2 cellular contexts compared by ENCODE assay signal in the genomic region with DNA sequence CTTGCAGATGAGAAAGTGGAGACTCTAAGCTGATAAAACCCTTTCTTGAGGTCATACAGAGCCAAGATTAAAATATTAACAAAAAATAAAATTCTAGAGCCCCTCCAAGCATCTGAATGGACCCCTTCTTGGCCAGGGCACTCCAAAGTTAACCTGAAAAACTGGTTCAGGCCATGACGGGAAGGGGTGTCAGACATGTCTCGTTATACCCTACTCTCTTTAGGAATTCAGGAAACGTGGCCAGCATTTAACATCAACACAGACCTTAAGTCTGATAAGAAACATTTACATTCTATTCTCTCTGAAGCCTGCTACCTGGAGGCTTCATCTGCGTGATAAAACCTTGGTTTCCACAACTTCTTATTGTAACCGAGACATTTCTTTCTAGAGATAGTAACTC.
TF ChIP-seq lines count a peak whose summit lies in the region.

No MANE protein-coding gene starts in this region.

TF ChIP-seq in GM23338, 12 proteins besides CTCF, POLR2A, EP300 and RAD21 (continued from another document and continues in another):
- TF ChIP-seq, protein P1, sequence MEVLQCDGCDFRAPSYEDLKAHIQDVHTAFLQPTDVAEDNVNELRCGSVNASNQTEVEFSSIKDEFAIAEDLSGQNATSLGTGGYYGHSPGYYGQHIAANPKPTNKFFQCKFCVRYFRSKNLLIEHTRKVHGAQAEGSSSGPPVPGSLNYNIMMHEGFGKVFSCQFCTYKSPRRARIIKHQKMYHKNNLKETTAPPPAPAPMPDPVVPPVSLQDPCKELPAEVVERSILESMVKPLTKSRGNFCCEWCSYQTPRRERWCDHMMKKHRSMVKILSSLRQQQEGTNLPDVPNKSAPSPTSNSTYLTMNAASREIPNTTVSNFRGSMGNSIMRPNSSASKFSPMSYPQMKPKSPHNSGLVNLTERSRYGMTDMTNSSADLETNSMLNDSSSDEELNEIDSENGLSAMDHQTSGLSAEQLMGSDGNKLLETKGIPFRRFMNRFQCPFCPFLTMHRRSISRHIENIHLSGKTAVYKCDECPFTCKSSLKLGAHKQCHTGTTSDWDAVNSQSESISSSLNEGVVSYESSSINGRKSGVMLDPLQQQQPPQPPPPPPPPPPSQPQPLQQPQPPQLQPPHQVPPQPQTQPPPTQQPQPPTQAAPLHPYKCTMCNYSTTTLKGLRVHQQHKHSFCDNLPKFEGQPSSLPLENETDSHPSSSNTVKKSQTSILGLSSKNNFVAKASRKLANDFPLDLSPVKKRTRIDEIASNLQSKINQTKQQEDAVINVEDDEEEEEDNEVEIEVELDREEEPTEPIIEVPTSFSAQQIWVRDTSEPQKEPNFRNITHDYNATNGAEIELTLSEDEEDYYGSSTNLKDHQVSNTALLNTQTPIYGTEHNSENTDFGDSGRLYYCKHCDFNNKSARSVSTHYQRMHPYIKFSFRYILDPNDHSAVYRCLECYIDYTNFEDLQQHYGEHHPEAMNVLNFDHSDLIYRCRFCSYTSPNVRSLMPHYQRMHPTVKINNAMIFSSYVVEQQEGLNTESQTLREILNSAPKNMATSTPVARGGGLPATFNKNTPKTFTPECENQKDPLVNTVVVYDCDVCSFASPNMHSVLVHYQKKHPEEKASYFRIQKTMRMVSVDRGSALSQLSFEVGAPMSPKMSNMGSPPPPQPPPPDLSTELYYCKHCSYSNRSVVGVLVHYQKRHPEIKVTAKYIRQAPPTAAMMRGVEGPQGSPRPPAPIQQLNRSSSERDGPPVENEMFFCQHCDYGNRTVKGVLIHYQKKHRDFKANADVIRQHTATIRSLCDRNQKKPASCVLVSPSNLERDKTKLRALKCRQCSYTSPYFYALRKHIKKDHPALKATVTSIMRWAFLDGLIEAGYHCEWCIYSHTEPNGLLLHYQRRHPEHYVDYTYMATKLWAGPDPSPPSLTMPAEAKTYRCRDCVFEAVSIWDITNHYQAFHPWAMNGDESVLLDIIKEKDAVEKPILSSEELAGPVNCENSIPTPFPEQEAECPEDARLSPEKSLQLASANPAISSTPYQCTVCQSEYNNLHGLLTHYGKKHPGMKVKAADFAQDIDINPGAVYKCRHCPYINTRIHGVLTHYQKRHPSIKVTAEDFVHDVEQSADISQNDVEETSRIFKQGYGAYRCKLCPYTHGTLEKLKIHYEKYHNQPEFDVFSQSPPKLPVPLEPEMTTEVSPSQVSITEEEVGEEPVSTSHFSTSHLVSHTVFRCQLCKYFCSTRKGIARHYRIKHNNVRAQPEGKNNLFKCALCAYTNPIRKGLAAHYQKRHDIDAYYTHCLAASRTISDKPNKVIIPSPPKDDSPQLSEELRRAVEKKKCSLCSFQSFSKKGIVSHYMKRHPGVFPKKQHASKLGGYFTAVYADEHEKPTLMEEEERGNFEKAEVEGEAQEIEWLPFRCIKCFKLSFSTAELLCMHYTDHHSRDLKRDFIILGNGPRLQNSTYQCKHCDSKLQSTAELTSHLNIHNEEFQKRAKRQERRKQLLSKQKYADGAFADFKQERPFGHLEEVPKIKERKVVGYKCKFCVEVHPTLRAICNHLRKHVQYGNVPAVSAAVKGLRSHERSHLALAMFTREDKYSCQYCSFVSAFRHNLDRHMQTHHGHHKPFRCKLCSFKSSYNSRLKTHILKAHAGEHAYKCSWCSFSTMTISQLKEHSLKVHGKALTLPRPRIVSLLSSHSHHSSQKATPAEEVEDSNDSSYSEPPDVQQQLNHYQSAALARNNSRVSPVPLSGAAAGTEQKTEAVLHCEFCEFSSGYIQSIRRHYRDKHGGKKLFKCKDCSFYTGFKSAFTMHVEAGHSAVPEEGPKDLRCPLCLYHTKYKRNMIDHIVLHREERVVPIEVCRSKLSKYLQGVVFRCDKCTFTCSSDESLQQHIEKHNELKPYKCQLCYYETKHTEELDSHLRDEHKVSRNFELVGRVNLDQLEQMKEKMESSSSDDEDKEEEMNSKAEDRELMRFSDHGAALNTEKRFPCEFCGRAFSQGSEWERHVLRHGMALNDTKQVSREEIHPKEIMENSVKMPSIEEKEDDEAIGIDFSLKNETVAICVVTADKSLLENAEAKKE (CRISPR knock-in tag; IDR thresholded peaks at IDR 0.05), result no peak
- TF ChIP-seq, protein P2, sequence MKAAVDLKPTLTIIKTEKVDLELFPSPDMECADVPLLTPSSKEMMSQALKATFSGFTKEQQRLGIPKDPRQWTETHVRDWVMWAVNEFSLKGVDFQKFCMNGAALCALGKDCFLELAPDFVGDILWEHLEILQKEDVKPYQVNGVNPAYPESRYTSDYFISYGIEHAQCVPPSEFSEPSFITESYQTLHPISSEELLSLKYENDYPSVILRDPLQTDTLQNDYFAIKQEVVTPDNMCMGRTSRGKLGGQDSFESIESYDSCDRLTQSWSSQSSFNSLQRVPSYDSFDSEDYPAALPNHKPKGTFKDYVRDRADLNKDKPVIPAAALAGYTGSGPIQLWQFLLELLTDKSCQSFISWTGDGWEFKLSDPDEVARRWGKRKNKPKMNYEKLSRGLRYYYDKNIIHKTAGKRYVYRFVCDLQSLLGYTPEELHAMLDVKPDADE (IDR thresholded peaks at IDR 0.05), result no peak
- TF ChIP-seq, protein P3, sequence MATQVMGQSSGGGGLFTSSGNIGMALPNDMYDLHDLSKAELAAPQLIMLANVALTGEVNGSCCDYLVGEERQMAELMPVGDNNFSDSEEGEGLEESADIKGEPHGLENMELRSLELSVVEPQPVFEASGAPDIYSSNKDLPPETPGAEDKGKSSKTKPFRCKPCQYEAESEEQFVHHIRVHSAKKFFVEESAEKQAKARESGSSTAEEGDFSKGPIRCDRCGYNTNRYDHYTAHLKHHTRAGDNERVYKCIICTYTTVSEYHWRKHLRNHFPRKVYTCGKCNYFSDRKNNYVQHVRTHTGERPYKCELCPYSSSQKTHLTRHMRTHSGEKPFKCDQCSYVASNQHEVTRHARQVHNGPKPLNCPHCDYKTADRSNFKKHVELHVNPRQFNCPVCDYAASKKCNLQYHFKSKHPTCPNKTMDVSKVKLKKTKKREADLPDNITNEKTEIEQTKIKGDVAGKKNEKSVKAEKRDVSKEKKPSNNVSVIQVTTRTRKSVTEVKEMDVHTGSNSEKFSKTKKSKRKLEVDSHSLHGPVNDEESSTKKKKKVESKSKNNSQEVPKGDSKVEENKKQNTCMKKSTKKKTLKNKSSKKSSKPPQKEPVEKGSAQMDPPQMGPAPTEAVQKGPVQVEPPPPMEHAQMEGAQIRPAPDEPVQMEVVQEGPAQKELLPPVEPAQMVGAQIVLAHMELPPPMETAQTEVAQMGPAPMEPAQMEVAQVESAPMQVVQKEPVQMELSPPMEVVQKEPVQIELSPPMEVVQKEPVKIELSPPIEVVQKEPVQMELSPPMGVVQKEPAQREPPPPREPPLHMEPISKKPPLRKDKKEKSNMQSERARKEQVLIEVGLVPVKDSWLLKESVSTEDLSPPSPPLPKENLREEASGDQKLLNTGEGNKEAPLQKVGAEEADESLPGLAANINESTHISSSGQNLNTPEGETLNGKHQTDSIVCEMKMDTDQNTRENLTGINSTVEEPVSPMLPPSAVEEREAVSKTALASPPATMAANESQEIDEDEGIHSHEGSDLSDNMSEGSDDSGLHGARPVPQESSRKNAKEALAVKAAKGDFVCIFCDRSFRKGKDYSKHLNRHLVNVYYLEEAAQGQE (IDR thresholded peaks at IDR 0.05; ENCODE audit: unreplicated experiment), result no peak
- no peak for TF ChIP-seq JUNB (IDR thresholded peaks at IDR 0.05; ENCODE audit: unreplicated experiment)
- no peak for TF ChIP-seq POLR2AphosphoS5 (IDR thresholded peaks at IDR 0.05; ENCODE audit: low read depth)
- no peak for TF ChIP-seq ZNF331 (CRISPR knock-in tag; IDR thresholded peaks at IDR 0.05; ENCODE audit: low read depth)
- TF ChIP-seq NANOG (IDR thresholded peaks at IDR 0.05; ENCODE audit: borderline replicate concordance), result no peak
- no peak for TF ChIP-seq STAT1 (IDR thresholded peaks at IDR 0.05; ENCODE audit: unreplicated experiment)
- no peak for TF ChIP-seq EZH2 (IDR thresholded peaks at IDR 0.05; ENCODE audit: low read depth, unreplicated experiment)
- no peak for TF ChIP-seq CREB1 (CRISPR knock-in tag; IDR thresholded peaks at IDR 0.05; ENCODE audit: low read depth)

TF ChIP-seq in WTC11, 78 proteins besides CTCF, POLR2A, EP300 and RAD21 (continued from another document):
- TF ChIP-seq, protein P4, sequence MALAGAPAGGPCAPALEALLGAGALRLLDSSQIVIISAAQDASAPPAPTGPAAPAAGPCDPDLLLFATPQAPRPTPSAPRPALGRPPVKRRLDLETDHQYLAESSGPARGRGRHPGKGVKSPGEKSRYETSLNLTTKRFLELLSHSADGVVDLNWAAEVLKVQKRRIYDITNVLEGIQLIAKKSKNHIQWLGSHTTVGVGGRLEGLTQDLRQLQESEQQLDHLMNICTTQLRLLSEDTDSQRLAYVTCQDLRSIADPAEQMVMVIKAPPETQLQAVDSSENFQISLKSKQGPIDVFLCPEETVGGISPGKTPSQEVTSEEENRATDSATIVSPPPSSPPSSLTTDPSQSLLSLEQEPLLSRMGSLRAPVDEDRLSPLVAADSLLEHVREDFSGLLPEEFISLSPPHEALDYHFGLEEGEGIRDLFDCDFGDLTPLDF (CRISPR knock-in tag; IDR thresholded peaks at IDR 0.05), result no peak
- TF ChIP-seq ZNF416 (CRISPR knock-in tag; IDR thresholded peaks at IDR 0.05), result no peak
- no peak for TF ChIP-seq FOXK1 (CRISPR knock-in tag; IDR thresholded peaks at IDR 0.05)
- no peak for TF ChIP-seq TEAD1 (CRISPR knock-in tag; IDR thresholded peaks at IDR 0.05)
- TF ChIP-seq, protein P5, sequence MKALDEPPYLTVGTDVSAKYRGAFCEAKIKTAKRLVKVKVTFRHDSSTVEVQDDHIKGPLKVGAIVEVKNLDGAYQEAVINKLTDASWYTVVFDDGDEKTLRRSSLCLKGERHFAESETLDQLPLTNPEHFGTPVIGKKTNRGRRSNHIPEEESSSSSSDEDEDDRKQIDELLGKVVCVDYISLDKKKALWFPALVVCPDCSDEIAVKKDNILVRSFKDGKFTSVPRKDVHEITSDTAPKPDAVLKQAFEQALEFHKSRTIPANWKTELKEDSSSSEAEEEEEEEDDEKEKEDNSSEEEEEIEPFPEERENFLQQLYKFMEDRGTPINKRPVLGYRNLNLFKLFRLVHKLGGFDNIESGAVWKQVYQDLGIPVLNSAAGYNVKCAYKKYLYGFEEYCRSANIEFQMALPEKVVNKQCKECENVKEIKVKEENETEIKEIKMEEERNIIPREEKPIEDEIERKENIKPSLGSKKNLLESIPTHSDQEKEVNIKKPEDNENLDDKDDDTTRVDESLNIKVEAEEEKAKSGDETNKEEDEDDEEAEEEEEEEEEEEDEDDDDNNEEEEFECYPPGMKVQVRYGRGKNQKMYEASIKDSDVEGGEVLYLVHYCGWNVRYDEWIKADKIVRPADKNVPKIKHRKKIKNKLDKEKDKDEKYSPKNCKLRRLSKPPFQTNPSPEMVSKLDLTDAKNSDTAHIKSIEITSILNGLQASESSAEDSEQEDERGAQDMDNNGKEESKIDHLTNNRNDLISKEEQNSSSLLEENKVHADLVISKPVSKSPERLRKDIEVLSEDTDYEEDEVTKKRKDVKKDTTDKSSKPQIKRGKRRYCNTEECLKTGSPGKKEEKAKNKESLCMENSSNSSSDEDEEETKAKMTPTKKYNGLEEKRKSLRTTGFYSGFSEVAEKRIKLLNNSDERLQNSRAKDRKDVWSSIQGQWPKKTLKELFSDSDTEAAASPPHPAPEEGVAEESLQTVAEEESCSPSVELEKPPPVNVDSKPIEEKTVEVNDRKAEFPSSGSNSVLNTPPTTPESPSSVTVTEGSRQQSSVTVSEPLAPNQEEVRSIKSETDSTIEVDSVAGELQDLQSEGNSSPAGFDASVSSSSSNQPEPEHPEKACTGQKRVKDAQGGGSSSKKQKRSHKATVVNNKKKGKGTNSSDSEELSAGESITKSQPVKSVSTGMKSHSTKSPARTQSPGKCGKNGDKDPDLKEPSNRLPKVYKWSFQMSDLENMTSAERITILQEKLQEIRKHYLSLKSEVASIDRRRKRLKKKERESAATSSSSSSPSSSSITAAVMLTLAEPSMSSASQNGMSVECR (CRISPR knock-in tag; IDR thresholded peaks at IDR 0.05; ENCODE audit: borderline replicate concordance), result no peak
